1 cellular context compared by ENCODE assay signal in the genomic region with DNA sequence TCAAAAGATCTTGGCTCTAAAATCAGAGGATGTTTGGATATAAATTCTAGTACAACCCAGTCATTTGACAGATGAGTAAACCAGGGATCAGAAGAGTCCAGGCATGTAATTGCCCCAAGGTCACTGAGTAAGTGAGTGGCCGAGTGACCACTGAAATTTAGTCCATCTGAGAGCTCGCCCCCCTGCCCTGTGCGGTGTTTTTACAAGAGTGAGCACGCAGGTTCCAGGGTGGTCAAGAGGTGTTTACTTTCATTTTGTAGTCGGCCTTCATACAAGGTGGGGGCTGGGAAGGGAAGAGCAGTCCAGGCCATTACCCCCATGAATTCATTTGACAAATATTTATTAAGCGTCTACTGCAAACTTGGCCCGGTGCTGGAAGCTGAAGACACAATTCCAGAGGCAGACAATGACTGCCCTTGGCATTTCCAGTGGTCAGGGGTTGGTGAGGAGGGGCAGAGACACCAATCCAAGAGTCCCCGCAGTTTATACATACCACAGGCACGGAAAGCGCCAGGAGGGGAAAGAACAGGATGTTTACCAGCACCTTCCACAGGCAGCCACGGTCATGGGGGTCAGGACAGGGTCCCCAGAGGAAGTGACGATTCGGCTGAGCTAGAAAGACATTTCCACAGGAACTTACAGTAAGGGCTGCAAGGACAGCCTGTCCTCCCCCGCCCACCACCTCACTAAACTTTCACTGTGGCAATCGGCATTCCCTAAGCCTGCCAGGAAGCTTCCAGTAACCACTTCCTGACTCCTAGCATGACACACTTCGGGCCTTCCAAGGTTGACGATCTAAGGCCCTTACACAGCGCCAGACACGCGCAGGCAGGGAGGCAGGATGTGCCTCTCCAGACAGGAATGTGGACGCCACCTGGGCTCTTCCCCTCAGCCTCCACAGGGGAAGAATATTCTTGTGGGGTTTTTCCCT.
A peak's percentile ranks its signal among the peaks of the same experiment; 100 is the strongest.
TF ChIP-seq lines count a peak whose summit lies in the region.

No MANE protein-coding gene starts in this region.

TF ChIP-seq in K562, 482 proteins besides CTCF, POLR2A, EP300 and RAD21 (continues in another document):
- TF ChIP-seq SRSF3 (IDR thresholded peaks at IDR 0.05; ENCODE audit: insufficient read depth, low read length) (no peak), NCOA1 (IDR thresholded peaks at IDR 0.05; ENCODE audit: low read depth) (no peak), RB1 (IDR thresholded peaks at IDR 0.05; ENCODE audit: low read depth) (no peak), ZNF253 (CRISPR knock-in tag; conservative IDR thresholded peaks at IDR 0.05) (no peak), ERF (CRISPR knock-in tag; IDR thresholded peaks at IDR 0.05) (no peak), ZNF551 (CRISPR knock-in tag; IDR thresholded peaks at IDR 0.05) (no peak), CSDE1 (IDR thresholded peaks at IDR 0.05) (no peak), MTA3 (IDR thresholded peaks at IDR 0.05; ENCODE audit: borderline replicate concordance) (no peak), TEAD2 (tag; IDR thresholded peaks at IDR 0.05) (no peak), ZFP30 (CRISPR knock-in tag; IDR thresholded peaks at IDR 0.05; ENCODE audit: borderline replicate concordance) (no peak), CXXC5 (CRISPR knock-in tag; IDR thresholded peaks at IDR 0.05) (peak; percentile 29; the same call in 1 of the 2 replicates), PRMT5 (CRISPR knock-in tag; IDR thresholded peaks at IDR 0.05) (no peak), HDAC1 (IDR thresholded peaks at IDR 0.05) (no peak), TOE1 (IDR thresholded peaks at IDR 0.05; ENCODE audit: borderline replicate concordance) (no peak), TOE1 (CRISPR knock-in tag; IDR thresholded peaks at IDR 0.05; ENCODE audit: borderline replicate concordance, low read depth) (no peak), ZNF311 (CRISPR knock-in tag; IDR thresholded peaks at IDR 0.05) (peak; percentile 21; the same call in 1 of the 2 replicates), PTRF (tag; IDR thresholded peaks at IDR 0.05) (no peak), GABPA (tag; conservative IDR thresholded peaks at IDR 0.05; ENCODE audit: low read depth) (0 out of 2 replicates have a peak, but pooled peaks have one; percentile 31), CEBPG (CRISPR knock-in tag; IDR thresholded peaks at IDR 0.05) (no peak), CEBPG (tag; conservative IDR thresholded peaks at IDR 0.05 in 1 of 2, IDR thresholded peaks at IDR 0.05 in 1 of 2) (no peak), MTA1 (IDR thresholded peaks at IDR 0.05; ENCODE audit: borderline replicate concordance) (no peak), SAFB (IDR thresholded peaks at IDR 0.05; ENCODE audit: borderline replicate concordance, low read depth, low read length) (no peak), HMG20B (CRISPR knock-in tag; IDR thresholded peaks at IDR 0.05) (no peak), ETV1 (tag; conservative IDR thresholded peaks at IDR 0.05; ENCODE audit: low read depth) (peak; percentile 39; the same call in 1 of the 2 replicates), HDGF (IDR thresholded peaks at IDR 0.05) (no peak), GABPB2 (CRISPR knock-in tag; conservative IDR thresholded peaks at IDR 0.05) (no peak), RAD51 (IDR thresholded peaks at IDR 0.05; ENCODE audit: borderline replicate concordance, low read depth) (no peak), TRIM24 (IDR thresholded peaks at IDR 0.05) (no peak), SIN3A (IDR thresholded peaks at IDR 0.05; ENCODE audit: borderline replicate concordance in 2 of 2, control insufficient read depth in 1 of 2, low read depth in 2 of 2, low read length in 2 of 2) (no peak), MAFF (IDR thresholded peaks at IDR 0.05; ENCODE audit: low read length) (no peak), TAF9B (IDR thresholded peaks at IDR 0.05; ENCODE audit: partially characterized antibody) (no peak), ILF3 (IDR thresholded peaks at IDR 0.05; ENCODE audit: borderline replicate concordance) (no peak), ZNF717 (CRISPR knock-in tag; IDR thresholded peaks at IDR 0.05) (no peak), ZNF583 (CRISPR knock-in tag; IDR thresholded peaks at IDR 0.05) (no peak), PML (IDR thresholded peaks at IDR 0.05; ENCODE audit: low read length) (no peak), FOXP1 (CRISPR knock-in tag; IDR thresholded peaks at IDR 0.05) (no peak), NFIC (IDR thresholded peaks at IDR 0.05) (no peak), PTBP1 (IDR thresholded peaks at IDR 0.05; ENCODE audit: low read depth, low read length) (no peak), TARDBP (IDR thresholded peaks at IDR 0.05) (no peak)
- TF ChIP-seq, protein P1, sequence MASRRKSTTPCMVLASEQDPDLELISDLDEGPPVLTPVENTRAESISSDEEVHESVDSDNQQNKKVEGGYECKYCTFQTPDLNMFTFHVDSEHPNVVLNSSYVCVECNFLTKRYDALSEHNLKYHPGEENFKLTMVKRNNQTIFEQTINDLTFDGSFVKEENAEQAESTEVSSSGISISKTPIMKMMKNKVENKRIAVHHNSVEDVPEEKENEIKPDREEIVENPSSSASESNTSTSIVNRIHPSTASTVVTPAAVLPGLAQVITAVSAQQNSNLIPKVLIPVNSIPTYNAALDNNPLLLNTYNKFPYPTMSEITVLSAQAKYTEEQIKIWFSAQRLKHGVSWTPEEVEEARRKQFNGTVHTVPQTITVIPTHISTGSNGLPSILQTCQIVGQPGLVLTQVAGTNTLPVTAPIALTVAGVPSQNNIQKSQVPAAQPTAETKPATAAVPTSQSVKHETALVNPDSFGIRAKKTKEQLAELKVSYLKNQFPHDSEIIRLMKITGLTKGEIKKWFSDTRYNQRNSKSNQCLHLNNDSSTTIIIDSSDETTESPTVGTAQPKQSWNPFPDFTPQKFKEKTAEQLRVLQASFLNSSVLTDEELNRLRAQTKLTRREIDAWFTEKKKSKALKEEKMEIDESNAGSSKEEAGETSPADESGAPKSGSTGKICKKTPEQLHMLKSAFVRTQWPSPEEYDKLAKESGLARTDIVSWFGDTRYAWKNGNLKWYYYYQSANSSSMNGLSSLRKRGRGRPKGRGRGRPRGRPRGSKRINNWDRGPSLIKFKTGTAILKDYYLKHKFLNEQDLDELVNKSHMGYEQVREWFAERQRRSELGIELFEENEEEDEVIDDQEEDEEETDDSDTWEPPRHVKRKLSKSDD (conservative IDR thresholded peaks at IDR 0.05; ENCODE audit: low read length) = no peak
- TF ChIP-seq, protein P2, sequence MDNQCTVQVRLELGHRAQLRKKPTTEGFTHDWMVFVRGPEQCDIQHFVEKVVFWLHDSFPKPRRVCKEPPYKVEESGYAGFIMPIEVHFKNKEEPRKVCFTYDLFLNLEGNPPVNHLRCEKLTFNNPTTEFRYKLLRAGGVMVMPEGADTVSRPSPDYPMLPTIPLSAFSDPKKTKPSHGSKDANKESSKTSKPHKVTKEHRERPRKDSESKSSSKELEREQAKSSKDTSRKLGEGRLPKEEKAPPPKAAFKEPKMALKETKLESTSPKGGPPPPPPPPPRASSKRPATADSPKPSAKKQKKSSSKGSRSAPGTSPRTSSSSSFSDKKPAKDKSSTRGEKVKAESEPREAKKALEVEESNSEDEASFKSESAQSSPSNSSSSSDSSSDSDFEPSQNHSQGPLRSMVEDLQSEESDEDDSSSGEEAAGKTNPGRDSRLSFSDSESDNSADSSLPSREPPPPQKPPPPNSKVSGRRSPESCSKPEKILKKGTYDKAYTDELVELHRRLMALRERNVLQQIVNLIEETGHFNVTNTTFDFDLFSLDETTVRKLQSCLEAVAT (IDR thresholded peaks at IDR 0.05) = 0 out of 4 replicates have a peak, but pooled peaks of 1 of the 2 experiments have one; percentile 35
- TF ChIP-seq, protein P3, sequence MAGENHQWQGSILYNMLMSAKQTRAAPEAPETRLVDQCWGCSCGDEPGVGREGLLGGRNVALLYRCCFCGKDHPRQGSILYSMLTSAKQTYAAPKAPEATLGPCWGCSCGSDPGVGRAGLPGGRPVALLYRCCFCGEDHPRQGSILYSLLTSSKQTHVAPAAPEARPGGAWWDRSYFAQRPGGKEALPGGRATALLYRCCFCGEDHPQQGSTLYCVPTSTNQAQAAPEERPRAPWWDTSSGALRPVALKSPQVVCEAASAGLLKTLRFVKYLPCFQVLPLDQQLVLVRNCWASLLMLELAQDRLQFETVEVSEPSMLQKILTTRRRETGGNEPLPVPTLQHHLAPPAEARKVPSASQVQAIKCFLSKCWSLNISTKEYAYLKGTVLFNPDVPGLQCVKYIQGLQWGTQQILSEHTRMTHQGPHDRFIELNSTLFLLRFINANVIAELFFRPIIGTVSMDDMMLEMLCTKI (IDR thresholded peaks at IDR 0.05; ENCODE audit: partially characterized antibody) = no peak
- TF ChIP-seq, protein P4, sequence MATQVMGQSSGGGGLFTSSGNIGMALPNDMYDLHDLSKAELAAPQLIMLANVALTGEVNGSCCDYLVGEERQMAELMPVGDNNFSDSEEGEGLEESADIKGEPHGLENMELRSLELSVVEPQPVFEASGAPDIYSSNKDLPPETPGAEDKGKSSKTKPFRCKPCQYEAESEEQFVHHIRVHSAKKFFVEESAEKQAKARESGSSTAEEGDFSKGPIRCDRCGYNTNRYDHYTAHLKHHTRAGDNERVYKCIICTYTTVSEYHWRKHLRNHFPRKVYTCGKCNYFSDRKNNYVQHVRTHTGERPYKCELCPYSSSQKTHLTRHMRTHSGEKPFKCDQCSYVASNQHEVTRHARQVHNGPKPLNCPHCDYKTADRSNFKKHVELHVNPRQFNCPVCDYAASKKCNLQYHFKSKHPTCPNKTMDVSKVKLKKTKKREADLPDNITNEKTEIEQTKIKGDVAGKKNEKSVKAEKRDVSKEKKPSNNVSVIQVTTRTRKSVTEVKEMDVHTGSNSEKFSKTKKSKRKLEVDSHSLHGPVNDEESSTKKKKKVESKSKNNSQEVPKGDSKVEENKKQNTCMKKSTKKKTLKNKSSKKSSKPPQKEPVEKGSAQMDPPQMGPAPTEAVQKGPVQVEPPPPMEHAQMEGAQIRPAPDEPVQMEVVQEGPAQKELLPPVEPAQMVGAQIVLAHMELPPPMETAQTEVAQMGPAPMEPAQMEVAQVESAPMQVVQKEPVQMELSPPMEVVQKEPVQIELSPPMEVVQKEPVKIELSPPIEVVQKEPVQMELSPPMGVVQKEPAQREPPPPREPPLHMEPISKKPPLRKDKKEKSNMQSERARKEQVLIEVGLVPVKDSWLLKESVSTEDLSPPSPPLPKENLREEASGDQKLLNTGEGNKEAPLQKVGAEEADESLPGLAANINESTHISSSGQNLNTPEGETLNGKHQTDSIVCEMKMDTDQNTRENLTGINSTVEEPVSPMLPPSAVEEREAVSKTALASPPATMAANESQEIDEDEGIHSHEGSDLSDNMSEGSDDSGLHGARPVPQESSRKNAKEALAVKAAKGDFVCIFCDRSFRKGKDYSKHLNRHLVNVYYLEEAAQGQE (CRISPR knock-in tag; IDR thresholded peaks at IDR 0.05; ENCODE audit: low read depth) = no peak
- TF ChIP-seq, protein P5, sequence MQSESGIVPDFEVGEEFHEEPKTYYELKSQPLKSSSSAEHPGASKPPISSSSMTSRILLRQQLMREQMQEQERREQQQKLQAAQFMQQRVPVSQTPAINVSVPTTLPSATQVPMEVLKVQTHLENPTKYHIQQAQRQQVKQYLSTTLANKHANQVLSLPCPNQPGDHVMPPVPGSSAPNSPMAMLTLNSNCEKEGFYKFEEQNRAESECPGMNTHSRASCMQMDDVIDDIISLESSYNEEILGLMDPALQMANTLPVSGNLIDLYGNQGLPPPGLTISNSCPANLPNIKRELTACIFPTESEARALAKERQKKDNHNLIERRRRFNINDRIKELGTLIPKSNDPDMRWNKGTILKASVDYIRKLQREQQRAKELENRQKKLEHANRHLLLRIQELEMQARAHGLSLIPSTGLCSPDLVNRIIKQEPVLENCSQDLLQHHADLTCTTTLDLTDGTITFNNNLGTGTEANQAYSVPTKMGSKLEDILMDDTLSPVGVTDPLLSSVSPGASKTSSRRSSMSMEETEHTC (IDR thresholded peaks at IDR 0.05) = no peak
- TF ChIP-seq, protein P6, sequence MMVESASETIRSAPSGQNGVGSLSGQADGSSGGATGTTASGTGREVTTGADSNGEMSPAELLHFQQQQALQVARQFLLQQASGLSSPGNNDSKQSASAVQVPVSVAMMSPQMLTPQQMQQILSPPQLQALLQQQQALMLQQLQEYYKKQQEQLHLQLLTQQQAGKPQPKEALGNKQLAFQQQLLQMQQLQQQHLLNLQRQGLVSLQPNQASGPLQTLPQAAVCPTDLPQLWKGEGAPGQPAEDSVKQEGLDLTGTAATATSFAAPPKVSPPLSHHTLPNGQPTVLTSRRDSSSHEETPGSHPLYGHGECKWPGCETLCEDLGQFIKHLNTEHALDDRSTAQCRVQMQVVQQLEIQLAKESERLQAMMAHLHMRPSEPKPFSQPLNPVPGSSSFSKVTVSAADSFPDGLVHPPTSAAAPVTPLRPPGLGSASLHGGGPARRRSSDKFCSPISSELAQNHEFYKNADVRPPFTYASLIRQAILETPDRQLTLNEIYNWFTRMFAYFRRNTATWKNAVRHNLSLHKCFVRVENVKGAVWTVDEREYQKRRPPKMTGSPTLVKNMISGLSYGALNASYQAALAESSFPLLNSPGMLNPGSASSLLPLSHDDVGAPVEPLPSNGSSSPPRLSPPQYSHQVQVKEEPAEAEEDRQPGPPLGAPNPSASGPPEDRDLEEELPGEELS (CRISPR knock-in tag; IDR thresholded peaks at IDR 0.05; ENCODE audit: borderline replicate concordance) = no peak
- TF ChIP-seq, protein P7, sequence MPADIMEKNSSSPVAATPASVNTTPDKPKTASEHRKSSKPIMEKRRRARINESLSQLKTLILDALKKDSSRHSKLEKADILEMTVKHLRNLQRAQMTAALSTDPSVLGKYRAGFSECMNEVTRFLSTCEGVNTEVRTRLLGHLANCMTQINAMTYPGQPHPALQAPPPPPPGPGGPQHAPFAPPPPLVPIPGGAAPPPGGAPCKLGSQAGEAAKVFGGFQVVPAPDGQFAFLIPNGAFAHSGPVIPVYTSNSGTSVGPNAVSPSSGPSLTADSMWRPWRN (IDR thresholded peaks at IDR 0.05; ENCODE audit: low read depth) = no peak
- TF ChIP-seq, protein P8, sequence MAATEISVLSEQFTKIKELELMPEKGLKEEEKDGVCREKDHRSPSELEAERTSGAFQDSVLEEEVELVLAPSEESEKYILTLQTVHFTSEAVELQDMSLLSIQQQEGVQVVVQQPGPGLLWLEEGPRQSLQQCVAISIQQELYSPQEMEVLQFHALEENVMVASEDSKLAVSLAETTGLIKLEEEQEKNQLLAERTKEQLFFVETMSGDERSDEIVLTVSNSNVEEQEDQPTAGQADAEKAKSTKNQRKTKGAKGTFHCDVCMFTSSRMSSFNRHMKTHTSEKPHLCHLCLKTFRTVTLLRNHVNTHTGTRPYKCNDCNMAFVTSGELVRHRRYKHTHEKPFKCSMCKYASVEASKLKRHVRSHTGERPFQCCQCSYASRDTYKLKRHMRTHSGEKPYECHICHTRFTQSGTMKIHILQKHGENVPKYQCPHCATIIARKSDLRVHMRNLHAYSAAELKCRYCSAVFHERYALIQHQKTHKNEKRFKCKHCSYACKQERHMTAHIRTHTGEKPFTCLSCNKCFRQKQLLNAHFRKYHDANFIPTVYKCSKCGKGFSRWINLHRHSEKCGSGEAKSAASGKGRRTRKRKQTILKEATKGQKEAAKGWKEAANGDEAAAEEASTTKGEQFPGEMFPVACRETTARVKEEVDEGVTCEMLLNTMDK (IDR thresholded peaks at IDR 0.05; ENCODE audit: borderline replicate concordance, insufficient read depth, low read depth, low read length, poor library complexity, severe bottlenecking) = no peak
